ENCODE assay signal across 13 cellular contexts in the genomic region with DNA sequence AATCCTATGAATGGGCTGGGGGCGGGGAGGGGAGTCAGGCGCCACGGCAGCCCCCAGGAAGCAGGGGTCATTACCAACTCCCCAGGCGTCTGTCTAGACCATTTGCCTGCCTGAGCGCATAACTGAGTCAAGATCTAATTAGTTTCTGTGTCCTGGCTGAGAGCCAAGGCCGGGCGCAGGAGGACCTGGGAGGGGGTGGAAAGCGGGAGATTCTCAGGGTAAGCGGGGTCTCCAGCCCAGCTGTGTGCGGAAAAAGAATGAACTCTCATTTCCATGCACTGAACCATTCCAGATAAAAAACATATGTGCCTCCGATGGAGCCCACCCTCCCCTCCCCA.
DNase-seq lines count a peak whose midpoint lies in the region; ATAC-seq lines count a peak whose summit lies in the region.
"Had no signal": no experiment of that assay in that cellular context is flagged by ENCODE, and none has a peak within 500 bp of the region (broad histone marks: within the 10 kb centered on the region; RNA-seq: fewer than 3 reads in every experiment).

No MANE protein-coding gene starts in this region.

- no peak for ATAC-seq in activated CD4-positive, CD25-positive, alpha-beta regulatory T cell treated with anti-CD3 and anti-CD28 coated beads, Interleukin-2, amount 50 U/mL, for 24 hours
- ATAC-seq in GM19455 (IDR thresholded peaks at IDR 0.05; ENCODE audit: unreplicated experiment): no peak
- ATAC-seq: pancreas had no signal

- DNase-seq in Daoy (ENCODE audit: low read depth) (peak; percentile 36), NCI-H1417 treated with DMSO at 0.1 percent for 48 hours (lab: John Stamatoyannopoulos, UW) (peak; percentile 52), NCI-H748 (lab: John Stamatoyannopoulos, UW; ENCODE audit: unreplicated experiment) (peak; percentile 79), islet precursor cell (peak; percentile 86), DMS53 treated with DMSO at 0.1 percent for 48 hours (lab: John Stamatoyannopoulos, UW; ENCODE audit: unreplicated experiment) (no peak), medulla oblongata (ENCODE audit: extremely low spot score) (no peak)
- DNase-seq: AML-193, anterior cingulate cortex, DND-41, MG63, pancreas had no signal

Comparison
In these comparisons a context has a peak if more than half of its experiments do, and no peak if none do; other contexts are left out.
1. DNase-seq: peak in Daoy (single experiment), NCI-H1417 treated with DMSO at 0.1 percent for 48 hours (single experiment), NCI-H748 (single experiment) and islet precursor cell (single experiment); none in DMS53 treated with DMSO at 0.1 percent for 48 hours (single experiment) and medulla oblongata (single experiment).